33 cellular contexts compared by ENCODE assay signal in genomic region chr19:39492225-39492624, GRCh38. TPM values are rescaled to one million over a fixed set of nuclear protein-coding genes. Genes with fewer than 3 reads are reported as not detected.
"Had no signal": no experiment of that assay in that cellular context is flagged by ENCODE, and none has a peak within 500 bp of the region (broad histone marks: within the 10 kb centered on the region; RNA-seq: fewer than 3 reads in every experiment).

No MANE protein-coding gene starts in this region.

- H3K27me3 Mint-ChIP-seq: memory B cell had no signal

- H3K36me3 ChIP-seq: uterus had no signal

- FAIRE-seq: kidney had no signal

- H3K9me3 ChIP-seq: colonic mucosa, esophagus muscularis mucosa, gastroesophageal sphincter, heart left ventricle, suprapubic skin, transverse colon, upper lobe of right lung, uterus had no signal

- H3K4me2 ChIP-seq: hepatocyte, smooth muscle cell had no signal

- H3K4me1 ChIP-seq: colonic mucosa, esophagus muscularis mucosa, foreskin keratinocyte, gastroesophageal sphincter, heart left ventricle, parathyroid adenoma, suprapubic skin, transverse colon, upper lobe of right lung, uterus had no signal

- H3K4me1 Mint-ChIP-seq: memory B cell; natural killer cell; stimulated activated naive CD8-positive, alpha-beta T cell treated with anti-CD3 and anti-CD28 coated beads, Interleukin-15, amount 100 ng/mL, for 72 hours had no signal

- H3K27me3 ChIP-seq: colonic mucosa had no signal

- H3K36me3 Mint-ChIP-seq: natural killer cell had no signal

- H3K27ac ChIP-seq: colonic mucosa, esophagus muscularis mucosa, foreskin keratinocyte, gastroesophageal sphincter, heart left ventricle, hepatocyte, parathyroid adenoma, suprapubic skin, transverse colon, upper lobe of right lung, uterus had no signal

- H3K4me3 Mint-ChIP-seq: dendritic cell treated with granulocyte-macrophage colony-stimulating factor and Interleukin-4, amounts not matched to agents 40 ng/mL and 50 ng/mL, for 4 days; memory B cell; natural killer cell; stimulated activated naive CD8-positive, alpha-beta T cell treated with anti-CD3 and anti-CD28 coated beads, Interleukin-15, amount 100 ng/mL, for 72 hours had no signal

- H3K27ac Mint-ChIP-seq: dendritic cell treated with granulocyte-macrophage colony-stimulating factor and Interleukin-4, amounts not matched to agents 40 ng/mL and 50 ng/mL, for 4 days; memory B cell; natural killer cell; progenitor cell of endocrine pancreas; stimulated activated naive CD8-positive, alpha-beta T cell treated with anti-CD3 and anti-CD28 coated beads, Interleukin-15, amount 100 ng/mL, for 72 hours had no signal

- H3K9ac ChIP-seq: parathyroid adenoma had no signal

- H3K4me3 ChIP-seq: colonic mucosa, esophagus muscularis mucosa, gastroesophageal sphincter, heart left ventricle, hepatocyte, lung, smooth muscle cell, suprapubic skin, transverse colon, upper lobe of right lung, uterus had no signal

- H2AFZ ChIP-seq: hepatocyte, parathyroid adenoma had no signal

- ATAC-seq: foreskin keratinocyte; gastroesophageal sphincter; heart left ventricle; left lobe of liver; natural killer cell; sciatic nerve; stimulated activated naive CD8-positive, alpha-beta T cell treated with anti-CD3 and anti-CD28 coated beads, Interleukin-15, amount 100 ng/mL, for 72 hours; upper lobe of right lung had no signal

- H3K79me2 ChIP-seq: hepatocyte, parathyroid adenoma had no signal

- H3K9me3 Mint-ChIP-seq: dendritic cell treated with granulocyte-macrophage colony-stimulating factor and Interleukin-4, amounts not matched to agents 40 ng/mL and 50 ng/mL, for 4 days; memory B cell; natural killer cell; stimulated activated naive CD8-positive, alpha-beta T cell treated with anti-CD3 and anti-CD28 coated beads, Interleukin-15, amount 100 ng/mL, for 72 hours had no signal

- DNase-seq: colonic mucosa; effector memory CD4-positive, alpha-beta T cell; foreskin keratinocyte; heart left ventricle; kidney; natural killer cell; occipital lobe; stimulated activated CD4-positive, alpha-beta T cell treated with anti-CD3 and anti-CD28 coated beads, Interleukin-12 subunit alpha, Interleukin-12 subunit beta, amount 100 ng/mL, for 4 hours; stimulated activated CD4-positive, alpha-beta T cell treated with anti-CD3 and anti-CD28 coated beads, Interleukin-1b, Interleukin-23, amount 100 ng/mL, for 48 hours; stimulated activated CD4-positive, alpha-beta T cell treated with anti-CD3 and anti-CD28 coated beads, Interleukin-4, amount 100 ng/mL, for 1 hour; stimulated activated CD8-positive, alpha-beta memory T cell treated with anti-CD3 and anti-CD28 coated beads, Interleukin-4, amount 100 ng/mL, for 48 hours; stimulated activated naive CD4-positive, alpha-beta T cell; stimulated activated naive CD8-positive, alpha-beta T cell treated with anti-CD3 and anti-CD28 coated beads, Interleukin-15, amount 100 ng/mL, for 72 hours; transverse colon; upper lobe of right lung; uterus had no signal

RNA-seq across cellular contexts. Expression of gene DLL3, which starts 6.5 kb away (rescaled TPM):
- total RNA-seq: colonic mucosa, esophagus muscularis mucosa, gastroesophageal sphincter, heart left ventricle, left lobe of liver, liver, lung, mononuclear cell, natural killer cell, sciatic nerve, suprapubic skin, transverse colon, upper lobe of right lung had no signal
- polyA plus RNA-seq: heart left ventricle, liver had no signal

RNA-seq across cellular contexts. Expression of gene SELENOV, which starts 22.7 kb away (rescaled TPM):
- total RNA-seq: colonic mucosa, endothelial cell of umbilical vein, esophagus muscularis mucosa, fibroblast of lung, foreskin keratinocyte, gastroesophageal sphincter, heart left ventricle, kidney, left lobe of liver, liver, lung, mononuclear cell, natural killer cell, occipital lobe, sciatic nerve, smooth muscle cell, suprapubic skin, transverse colon, upper lobe of right lung had no signal
- polyA plus RNA-seq: endothelial cell of umbilical vein, fibroblast of lung, foreskin keratinocyte, heart left ventricle, liver, lung, smooth muscle cell, thymus had no signal
